In genomic region chr2:86566828-86567205, GRCh38 we compare ENCODE assay signal across 23 cellular contexts. TPM values are rescaled to one million over a fixed set of nuclear protein-coding genes. Genes with fewer than 3 reads are reported as not detected.
DNase-seq lines count a peak whose midpoint lies in the region; ATAC-seq, FAIRE-seq and TF ChIP-seq lines count a peak whose summit lies in the region.
"Had no signal": no experiment of that assay in that cellular context is flagged by ENCODE, and none has a peak within 500 bp of the region (broad histone marks: within the 10 kb centered on the region; RNA-seq: fewer than 3 reads in every experiment).

No MANE protein-coding gene starts in this region.

- TF ChIP-seq CTCF in left ventricle myocardium inferior (IDR thresholded peaks at IDR 0.05; ENCODE audit: borderline replicate concordance) = no peak
- no peak for TF ChIP-seq CTCF in K562 (IDR thresholded peaks at IDR 0.05 in 2 of 3, conservative IDR thresholded peaks at IDR 0.05 in 1 of 3; ENCODE audit: insufficient read depth in 2 of 3, low read depth in 1 of 3, low read length in 3 of 3)

- BruUV-seq in K562 (replicated peaks; lab: Mats Ljungman, UMichigan) = no TSS peak

- H3K4me1 ChIP-seq in left ventricle myocardium inferior (peaks cover 27% of the 10 kb centered on the region), K562 (replicated peaks in 1 of 2; ENCODE audit: control insufficient read depth in 2 of 2, insufficient read depth in 2 of 2, low read length in 2 of 2) (peaks cover 0 to 17% of the 10 kb centered on the region in 2 experiments; a peak in 3 of 5 replicates)
- H3K4me1 ChIP-seq: SJCRH30 had no signal

- peak overlapping the region; percentile 36 for H3K27ac ChIP-seq in left ventricle myocardium inferior (replicated peaks)
- no peak overlapping the region for H3K27ac ChIP-seq in K562 (ENCODE audit: extremely low read depth, low read depth, low read length)
- H3K27ac ChIP-seq: KMS-11, SJCRH30 had no signal

- no peak for TF ChIP-seq RAD21 in K562 (CRISPR knock-in tag; conservative IDR thresholded peaks at IDR 0.05 in 1 of 2, IDR thresholded peaks at IDR 0.05 in 1 of 2)

- no peak for ATAC-seq in Right ventricle myocardium inferior
- no peak for ATAC-seq in K562
- ATAC-seq: PC-3, SK-N-SH treated with all-trans-retinoic acid at 6 μM for 48 hours had no signal

- CTCF ChIA-PET in K562 (lab: Yijun Ruan, JAX; ENCODE audit: low intra/inter-chr PET ratio) = no interaction called here
- CTCF ChIA-PET in activated CD4-positive, alpha-beta T cell treated with anti-CD3 and anti-CD28 coated beads, Interleukin-2, amount 10 ng/mL, durations not matched to agents 7 days and 5 days (lab: Charles Lee) = interaction anchor here (1.1 to 1.2 kb wide), 2 partner anchors 25 to 126 kb away, joined by 3 to 5 read pairs; no protein-coding TSS in a partner anchor

- no peak for TF ChIP-seq EP300 in K562 (IDR thresholded peaks at IDR 0.05; ENCODE audit: low read length)

- no peak for FAIRE-seq in K562 (lab: Jason Lieb, UNC)
- FAIRE-seq: GM18507, H1 had no signal

- no peaks in the 10 kb centered on the region for H3K9me3 ChIP-seq in left ventricle myocardium inferior (replicated peaks)
- H3K9me3 ChIP-seq in K562 (replicated peaks; ENCODE audit: control insufficient read depth, insufficient read depth, low read depth, low read length) = peaks cover 10% of the 10 kb centered on the region
- H3K9me3 ChIP-seq: SJCRH30 had no signal

- peaks cover 11% of the 10 kb centered on the region for H3K36me3 Mint-ChIP-seq in activated CD4-positive, alpha-beta T cell treated with anti-CD3 and anti-CD28 coated beads, Interleukin-2, amount 10 ng/mL, durations not matched to agents 7 days and 5 days (ENCODE audit: low read depth)

- TF ChIP-seq POLR2A in K562 (conservative IDR thresholded peaks at IDR 0.05) = no peak

- H3K9me3 Mint-ChIP-seq in activated CD4-positive, alpha-beta T cell treated with anti-CD3 and anti-CD28 coated beads, Interleukin-2, amount 10 ng/mL, durations not matched to agents 7 days and 5 days = peaks cover 11% of the 10 kb centered on the region

- peaks cover 18% of the 10 kb centered on the region for H3K4me1 Mint-ChIP-seq in activated CD4-positive, alpha-beta T cell treated with anti-CD3 and anti-CD28 coated beads, Interleukin-2, amount 10 ng/mL, durations not matched to agents 7 days and 5 days

- H3K9me1 ChIP-seq in K562 (ENCODE audit: control insufficient read depth, insufficient read depth, low read length) = no peaks in the 10 kb centered on the region

- POLR2A ChIA-PET in K562 (lab: Yijun Ruan, JAX) = interaction anchor here (0.6 to 1.0 kb wide), 3 partner anchors 8 to 1912 kb away, joined by 3 to 4 read pairs (median 3); partner anchors contain the start of gene KDM3A
- POLR2A ChIA-PET in activated CD4-positive, alpha-beta T cell treated with anti-CD3 and anti-CD28 coated beads, Interleukin-2, amount 10 ng/mL, durations not matched to agents 7 days and 5 days (lab: Charles Lee) = no interaction called here

- H3K27me3 ChIP-seq in left ventricle myocardium inferior (ENCODE audit: low read depth) = no peaks in the 10 kb centered on the region
- no peaks in the 10 kb centered on the region for H3K27me3 ChIP-seq in K562 (ENCODE audit: control insufficient read depth in 2 of 2, insufficient read depth in 2 of 2, low read length in 2 of 2)
- H3K27me3 ChIP-seq: SJCRH30 had no signal

- H3K27me3 Mint-ChIP-seq in activated CD4-positive, alpha-beta T cell treated with anti-CD3 and anti-CD28 coated beads, Interleukin-2, amount 10 ng/mL, durations not matched to agents 7 days and 5 days = peaks cover 2% of the 10 kb centered on the region

- H3K27ac Mint-ChIP-seq in activated CD4-positive, alpha-beta T cell treated with anti-CD3 and anti-CD28 coated beads, Interleukin-2, amount 10 ng/mL, durations not matched to agents 7 days and 5 days = no peak overlapping the region

- no peak for DNase-seq in left ventricle myocardium inferior
- no peak for DNase-seq in Right ventricle myocardium inferior (ENCODE audit: missing footprints)
- no peak for DNase-seq in K562 (ENCODE audit: extremely low read depth in 1 of 4, low spot score in 3 of 4)
- DNase-seq in cerebellum (ENCODE audit: low spot score) = peak; percentile 79
- peak; percentile 12 for DNase-seq in pons (ENCODE audit: low spot score)
- no peak for DNase-seq in anterior cingulate cortex (lab: John Stamatoyannopoulos, UW)
- no peak for DNase-seq in NCI-H1105 treated with DMSO at 0.1 percent for 48 hours (lab: John Stamatoyannopoulos, UW)
- no peak for DNase-seq in activated CD4-positive, alpha-beta T cell treated with anti-CD3 and anti-CD28 coated beads, Interleukin-2, amount 10 ng/mL, durations not matched to agents 7 days and 5 days
- DNase-seq: Calu3; DMS79 treated with DMSO at 0.1 percent for 48 hours; HCEC 1CT; MM.1S; NCI-H1436; NCI-H187; NCI-H2081 treated with DMSO at 0.1 percent for 48 hours; NCI-H526; NK-92 treated with Interleukin-12 subunit alpha and Interleukin-12 subunit beta, amount 100 ng/mL, for 24 hours; PC-3; SJCRH30 had no signal

- intact Hi-C loops in left ventricle myocardium inferior (cut with micrococcal nuclease) = no loop called here
- intact Hi-C loops in Right ventricle myocardium inferior (cut with DNase I) = no loop called here
- intact Hi-C loops in K562 (cut with micrococcal nuclease) = loop anchor here (5.0 kb wide), 1 partner anchor 55 kb away; the partner anchor contains the start of gene RNF103

- peaks cover 12% of the 10 kb centered on the region for H3K79me2 ChIP-seq in K562 (ENCODE audit: control insufficient read depth, insufficient read depth, low read length)

- peak overlapping the region; percentile 63; the same call in 1 of the 2 replicates for H3K4me2 ChIP-seq in K562 (ENCODE audit: insufficient read depth, low read length)
- H3K4me2 ChIP-seq: KMS-11 had no signal

- H4K20me1 ChIP-seq in K562 (replicated peaks; ENCODE audit: control insufficient read depth, insufficient read depth, low read length) = no peaks in the 10 kb centered on the region

- in situ Hi-C loops in K562 (cut with MboI) = no loop called here

- no peak overlapping the region for H3K4me3 ChIP-seq in left ventricle myocardium inferior
- no peak overlapping the region for H3K4me3 ChIP-seq in K562
- H3K4me3 ChIP-seq: SJCRH30 had no signal

- no peak overlapping the region for H3K9ac ChIP-seq in K562 (ENCODE audit: insufficient read depth in 1 of 2, low read depth in 2 of 2, low read length in 2 of 2)
- H3K9ac ChIP-seq: KMS-11 had no signal

- H3K36me3 ChIP-seq in left ventricle myocardium inferior = no peaks in the 10 kb centered on the region
- H3K36me3 ChIP-seq in K562 (ENCODE audit: control insufficient read depth, insufficient read depth, low read length) = no peaks in the 10 kb centered on the region
- H3K36me3 ChIP-seq: SJCRH30 had no signal

- no peak overlapping the region for H3K4me3 Mint-ChIP-seq in activated CD4-positive, alpha-beta T cell treated with anti-CD3 and anti-CD28 coated beads, Interleukin-2, amount 10 ng/mL, durations not matched to agents 7 days and 5 days

- H2AFZ ChIP-seq in K562 (ENCODE audit: low read depth, low read length) = peak overlapping the region; percentile 89

RNA-seq across cellular contexts. Expression of gene CHMP3, which starts 3.6 kb away (rescaled TPM):
- 149 TPM for total RNA-seq in left ventricle myocardium inferior
- 171 TPM for total RNA-seq in Right ventricle myocardium inferior
- 9.9 and 28.2 TPM in 2 replicates for total RNA-seq in K562 (2011; cell fraction: chromatin; rRNA removed; ENCODE audit: low replicate concordance)
- 5.9 and 8.0 TPM in 2 replicates for total RNA-seq in K562 (2011; cell fraction: nucleolus; rRNA removed)
- 13.9 and 25.6 TPM in 2 replicates for total RNA-seq in K562 (2011; cell fraction: nucleoplasm; rRNA removed)
- 26.2 and 27.3 TPM in 2 replicates for total RNA-seq in K562 (2014; rRNA removed)
- total RNA-seq in K562 (2014; rRNA removed; fragmentation: Illumina TruSeq; extraction: Trizol) = 31.7 and 37.1 TPM in 2 replicates
- total RNA-seq in K562 (2015; rRNA removed; fragmentation: Illumina TruSeq; extraction: Trizol) = 38.8 and 40.3 TPM in 2 replicates
- 31.1 and 37.7 TPM in 2 replicates for total RNA-seq in K562 (2021)
- 22.5 and 42.8 TPM in 2 replicates for polyA plus RNA-seq in K562 (2011; rRNA removed)
- polyA plus RNA-seq in K562 (2011; cell fraction: cytosol; rRNA removed) = 13.2 and 18.0 TPM in 2 replicates
- polyA plus RNA-seq in K562 (2011; cell fraction: nucleus; rRNA removed) = 6.0 and 9.3 TPM in 2 replicates
- 33.4 and 54.2 TPM in 2 replicates for polyA plus RNA-seq in K562 (2012)
- polyA plus RNA-seq in K562 (2014; fragmentation: Illumina TruSeq; extraction: Trizol) = 49.7 and 52.5 TPM in 2 replicates
- 10 to 100 TPM; 20.6 to 26.3 TPM for polyA plus RNA-seq in K562 (2014; fragmentation: Nextera tagmentation; extraction: Ambion mirVana)
- polyA plus RNA-seq in K562 (2014; rRNA removed) = 21.8 and 23.2 TPM in 2 replicates
- polyA minus RNA-seq in K562 (2011; rRNA and poly(A)+ RNA removed) = 35.9 and 37.7 TPM in 2 replicates
- polyA minus RNA-seq in K562 (2011; cell fraction: cytosol; rRNA and poly(A)+ RNA removed) = 9.6 and 10.2 TPM in 2 replicates
- 6.1 and 8.0 TPM in 2 replicates for polyA minus RNA-seq in K562 (2011; cell fraction: nucleus; rRNA and poly(A)+ RNA removed)
- total RNA-seq in cerebellum = 38.5 TPM
- 10 to 100 TPM; 50.2 to 50.7 TPM for total RNA-seq in activated CD4-positive, alpha-beta T cell treated with anti-CD3 and anti-CD28 coated beads, Interleukin-2, amount 10 ng/mL, durations not matched to agents 7 days and 5 days

RNA-seq across cellular contexts. Expression of gene RNF103, which starts 56.8 kb away (rescaled TPM):
- total RNA-seq in left ventricle myocardium inferior (40.1 TPM), Right ventricle myocardium inferior (49.6 TPM), K562 (2014; rRNA removed) (3.1 and 3.9 TPM in 2 replicates), K562 (2014; rRNA removed; fragmentation: Illumina TruSeq; extraction: Trizol) (4.7 and 5.6 TPM in 2 replicates), K562 (2015; rRNA removed; fragmentation: Illumina TruSeq; extraction: Trizol) (4.0 and 4.1 TPM in 2 replicates), K562 (2021) (5.7 and 6.8 TPM in 2 replicates), cerebellum (33.1 TPM)
- total RNA-seq in K562 (2011; cell fraction: chromatin; rRNA removed; ENCODE audit: low replicate concordance) = 8.8 and 28.5 TPM in 2 replicates
- 7.7 and 10.9 TPM in 2 replicates for total RNA-seq in K562 (2011; cell fraction: nucleolus; rRNA removed)
- total RNA-seq in K562 (2011; cell fraction: nucleoplasm; rRNA removed) = 17.7 and 26.7 TPM in 2 replicates
- polyA plus RNA-seq in K562 (2011; rRNA removed) (3.0 and 5.7 TPM in 2 replicates), K562 (2014; fragmentation: Illumina TruSeq; extraction: Trizol) (5.2 and 5.7 TPM in 2 replicates), K562 (2014; fragmentation: Nextera tagmentation; extraction: Ambion mirVana) (1 to 10 TPM; 1.2 to 1.4 TPM), K562 (2014; rRNA removed) (3.3 and 4.6 TPM in 2 replicates)
- polyA plus RNA-seq in K562 (2011; cell fraction: cytosol; rRNA removed) = 2.0 and 2.1 TPM in 2 replicates
- polyA plus RNA-seq in K562 (2011; cell fraction: nucleus; rRNA removed) = 4.6 and 5.2 TPM in 2 replicates
- polyA plus RNA-seq in K562 (2012) = 3.8 and 6.1 TPM in 2 replicates
- 8.0 and 10.5 TPM in 2 replicates for polyA minus RNA-seq in K562 (2011; rRNA and poly(A)+ RNA removed)
- polyA minus RNA-seq in K562 (2011; cell fraction: cytosol; rRNA and poly(A)+ RNA removed) = 1.4 and 3.1 TPM in 2 replicates
- 11.6 and 13.6 TPM in 2 replicates for polyA minus RNA-seq in K562 (2011; cell fraction: nucleus; rRNA and poly(A)+ RNA removed)
- total RNA-seq in activated CD4-positive, alpha-beta T cell treated with anti-CD3 and anti-CD28 coated beads, Interleukin-2, amount 10 ng/mL, durations not matched to agents 7 days and 5 days = 10 to 100 TPM; 12.7 to 14.1 TPM

Comparison
In these comparisons a context has a peak if more than half of its experiments do, and no peak if none do; other contexts are left out.
1. DNase-seq: peak in cerebellum (single experiment) and pons (single experiment); none in left ventricle myocardium inferior (single experiment), Right ventricle myocardium inferior (single experiment), K562 (0 of 4), anterior cingulate cortex (0 of 58), NCI-H1105 treated with DMSO at 0.1 percent for 48 hours (single experiment) and activated CD4-positive, alpha-beta T cell treated with anti-CD3 and anti-CD28 coated beads, Interleukin-2, amount 10 ng/mL, durations not matched to agents 7 days and 5 days (single experiment).